In genomic region chr15:44788748-44789147, GRCh38 we compare ENCODE assay signal across 12 cellular contexts. TPM values are rescaled to one million over a fixed set of nuclear protein-coding genes. Genes with fewer than 3 reads are reported as not detected.
DNase-seq lines count a peak whose midpoint lies in the region; ATAC-seq and TF ChIP-seq lines count a peak whose summit lies in the region.
"Had no signal": no experiment of that assay in that cellular context is flagged by ENCODE, and none has a peak within 500 bp of the region (broad histone marks: within the 10 kb centered on the region; RNA-seq: fewer than 3 reads in every experiment).

No MANE protein-coding gene starts in this region.

- no peak for TF ChIP-seq CTCF in natural killer cell (IDR thresholded peaks at IDR 0.05)

- peaks cover 8% of the 10 kb centered on the region for H3K27me3 Mint-ChIP-seq in activated T-cell treated with anti-CD3 and anti-CD28 coated beads, Interleukin-2, amount 50 U/mL, for 72 hours (ENCODE audit: low read depth)
- no peaks in the 10 kb centered on the region for H3K27me3 Mint-ChIP-seq in natural killer cell (ENCODE audit: low read depth in 2 of 2)
- no peaks in the 10 kb centered on the region for H3K27me3 Mint-ChIP-seq in stimulated activated naive B cell treated with anti-CD40 and anti-IgM and Interleukin-4, amounts not matched to agents 10 μg/mL and 1 μg/mL and 100 μg/mL, for 72 hours

- H3K9me3 Mint-ChIP-seq in activated T-cell treated with anti-CD3 and anti-CD28 coated beads, Interleukin-2, amount 50 U/mL, for 72 hours = no peaks in the 10 kb centered on the region
- H3K9me3 Mint-ChIP-seq in natural killer cell = no peaks in the 10 kb centered on the region
- no peaks in the 10 kb centered on the region for H3K9me3 Mint-ChIP-seq in stimulated activated naive B cell treated with anti-CD40 and anti-IgM and Interleukin-4, amounts not matched to agents 10 μg/mL and 1 μg/mL and 100 μg/mL, for 72 hours

- peak overlapping the region; percentile 21 for H3K27ac Mint-ChIP-seq in activated T-cell treated with anti-CD3 and anti-CD28 coated beads, Interleukin-2, amount 50 U/mL, for 72 hours
- H3K27ac Mint-ChIP-seq in natural killer cell = peak overlapping the region; percentile 15 to 84
- H3K27ac Mint-ChIP-seq in stimulated activated naive B cell treated with anti-CD40 and anti-IgM and Interleukin-4, amounts not matched to agents 10 μg/mL and 1 μg/mL and 100 μg/mL, for 72 hours = peak overlapping the region; percentile 6

- peak; percentile 28 to 40 for DNase-seq in activated CD4-positive, alpha-beta T cell treated with anti-CD3 and anti-CD28 coated beads for 24 hours (ENCODE audit: low read depth in 2 of 2)
- no peak for DNase-seq in activated CD4-positive, alpha-beta T cell treated with anti-CD3 and anti-CD28 coated beads for 1 hour
- peak; percentile 61 for DNase-seq in activated T-cell treated with anti-CD3 and anti-CD28 coated beads, Interleukin-2, amount 50 U/mL, for 72 hours
- DNase-seq in natural killer cell (peak; percentile 23), NCI-H1105 (lab: John Stamatoyannopoulos, UW) (no peak)
- no peak for DNase-seq in stimulated activated naive B cell treated with anti-CD40 and anti-IgM and Interleukin-4, amounts not matched to agents 10 μg/mL and 1 μg/mL and 100 μg/mL, for 72 hours
- DNase-seq: DMS153, glutamatergic neuron, NCI-H774, pancreas had no signal

- peak overlapping the region; percentile 13 for H3K4me3 Mint-ChIP-seq in activated T-cell treated with anti-CD3 and anti-CD28 coated beads, Interleukin-2, amount 50 U/mL, for 72 hours
- no peak overlapping the region for H3K4me3 Mint-ChIP-seq in natural killer cell
- no peak overlapping the region for H3K4me3 Mint-ChIP-seq in stimulated activated naive B cell treated with anti-CD40 and anti-IgM and Interleukin-4, amounts not matched to agents 10 μg/mL and 1 μg/mL and 100 μg/mL, for 72 hours

- no peaks in the 10 kb centered on the region for H3K36me3 Mint-ChIP-seq in activated T-cell treated with anti-CD3 and anti-CD28 coated beads, Interleukin-2, amount 50 U/mL, for 72 hours (ENCODE audit: insufficient read depth in 2 of 2)
- H3K36me3 Mint-ChIP-seq in natural killer cell = no peaks in the 10 kb centered on the region
- no peaks in the 10 kb centered on the region for H3K36me3 Mint-ChIP-seq in stimulated activated naive B cell treated with anti-CD40 and anti-IgM and Interleukin-4, amounts not matched to agents 10 μg/mL and 1 μg/mL and 100 μg/mL, for 72 hours

- intact Hi-C loops in natural killer cell (cut with micrococcal nuclease) = no loop called here

- peaks cover 58% of the 10 kb centered on the region for H3K4me1 Mint-ChIP-seq in activated T-cell treated with anti-CD3 and anti-CD28 coated beads, Interleukin-2, amount 50 U/mL, for 72 hours (ENCODE audit: low read depth)
- H3K4me1 Mint-ChIP-seq in natural killer cell = peaks cover 21 to 23% of the 10 kb centered on the region in 2 donors
- peaks cover 7 to 12% of the 10 kb centered on the region in 2 donors for H3K4me1 Mint-ChIP-seq in stimulated activated naive B cell treated with anti-CD40 and anti-IgM and Interleukin-4, amounts not matched to agents 10 μg/mL and 1 μg/mL and 100 μg/mL, for 72 hours

- ATAC-seq in activated T-cell treated with anti-CD3 and anti-CD28 coated beads, Interleukin-2, amount 50 U/mL, for 72 hours (replicated peaks in 1 of 2) = peak; percentile 74 to 81
- peak; percentile 42 to 59 (median 57) for ATAC-seq in natural killer cell
- ATAC-seq in stimulated activated naive B cell treated with anti-CD40 and anti-IgM and Interleukin-4, amounts not matched to agents 10 μg/mL and 1 μg/mL and 100 μg/mL, for 72 hours (replicated peaks) = peak; percentile 42 to 51
- no peak for ATAC-seq in GM18502 (IDR thresholded peaks at IDR 0.05; ENCODE audit: poor library complexity, unreplicated experiment)
- ATAC-seq in HG03378 (IDR thresholded peaks at IDR 0.05; ENCODE audit: unreplicated experiment) = no peak
- ATAC-seq: pancreas had no signal

RNA-seq across cellular contexts. Expression of gene TRIM69, which starts 52.4 kb away (rescaled TPM):
- total RNA-seq in activated T-cell treated with anti-CD3 and anti-CD28 coated beads, Interleukin-2, amount 50 U/mL, for 72 hours = 10 to 100 TPM; 86.1 to 92.9 TPM
- total RNA-seq in natural killer cell = 10 to 100 TPM; 14.2 to 20.1 (median 16.3) TPM

Comparison
In these comparisons a context has a peak if more than half of its experiments do, and no peak if none do; other contexts are left out.
1. DNase-seq: peak in activated CD4-positive, alpha-beta T cell treated with anti-CD3 and anti-CD28 coated beads for 24 hours (2 of 2), activated T-cell treated with anti-CD3 and anti-CD28 coated beads, Interleukin-2, amount 50 U/mL, for 72 hours (2 of 2) and natural killer cell (single experiment); none in activated CD4-positive, alpha-beta T cell treated with anti-CD3 and anti-CD28 coated beads for 1 hour (single experiment), stimulated activated naive B cell treated with anti-CD40 and anti-IgM and Interleukin-4, amounts not matched to agents 10 μg/mL and 1 μg/mL and 100 μg/mL, for 72 hours (single experiment) and NCI-H1105 (single experiment).
2. ATAC-seq: peak in activated T-cell treated with anti-CD3 and anti-CD28 coated beads, Interleukin-2, amount 50 U/mL, for 72 hours (2 of 2), natural killer cell (3 of 3) and stimulated activated naive B cell treated with anti-CD40 and anti-IgM and Interleukin-4, amounts not matched to agents 10 μg/mL and 1 μg/mL and 100 μg/mL, for 72 hours (2 of 2); none in GM18502 (single experiment) and HG03378 (single experiment).
3. H3K4me3 Mint-ChIP-seq: peak in activated T-cell treated with anti-CD3 and anti-CD28 coated beads, Interleukin-2, amount 50 U/mL, for 72 hours (2 of 2); none in natural killer cell (single experiment) and stimulated activated naive B cell treated with anti-CD40 and anti-IgM and Interleukin-4, amounts not matched to agents 10 μg/mL and 1 μg/mL and 100 μg/mL, for 72 hours (0 of 2).
4. RNA of gene TRIM69, which starts 52.4 kb away (total RNA-seq): 86.1 to 92.9 TPM in activated T-cell treated with anti-CD3 and anti-CD28 coated beads, Interleukin-2, amount 50 U/mL, for 72 hours; 14.2 to 20.1 TPM in natural killer cell; every median in the first group is over 4 times any median in the second.
5. Peak in every context shown above with its lines, with median percentiles within 50 percentile points of each other: H3K27ac Mint-ChIP-seq.